ENCODE assay signal across 8 cellular contexts in genomic region chr22:45553333-45554039, GRCh38. TPM values are rescaled to one million over a fixed set of nuclear protein-coding genes. Genes with fewer than 3 reads are reported as not detected.
DNase-seq lines count a peak whose midpoint lies in the region; ATAC-seq and TF ChIP-seq lines count a peak whose summit lies in the region.

No MANE protein-coding gene starts in this region.

- peak overlapping the region; percentile 65 for H3K4me3 Mint-ChIP-seq in Calu3 (ENCODE audit: low read depth, unreplicated experiment)
- H3K4me3 Mint-ChIP-seq in activated naive CD8-positive, alpha-beta T cell treated with anti-CD3 and anti-CD28 coated beads for 36 hours: no peak overlapping the region

- TF ChIP-seq POLR2A in Peyer's patch (IDR thresholded peaks at IDR 0.05) (no peak), ovary (IDR thresholded peaks at IDR 0.05) (peak; percentile 31)

- no peak for TF ChIP-seq EP300 in ovary (IDR thresholded peaks at IDR 0.05)

- WGBS in ovary, 3 donors: 5 to 6% (median 5%) methylated on average over 23 of the region's 23 CpGs

- H3K4me1 ChIP-seq in Peyer's patch: peaks cover 0 to 42% (median 0%) of the 10 kb centered on the region in 4 donors
- H3K4me1 ChIP-seq in ovary (ENCODE audit: insufficient read depth): peaks cover 42% of the 10 kb centered on the region

- H3K4me1 Mint-ChIP-seq in Calu3 (ENCODE audit: low read depth, unreplicated experiment): peaks cover 27% of the 10 kb centered on the region
- H3K4me1 Mint-ChIP-seq in activated naive CD8-positive, alpha-beta T cell treated with anti-CD3 and anti-CD28 coated beads for 36 hours: peaks cover 2% of the 10 kb centered on the region

- no peak for ATAC-seq in HG03378 (IDR thresholded peaks at IDR 0.05; ENCODE audit: unreplicated experiment)

- CTCF ChIA-PET in Calu3 (lab: Charles Lee): interaction anchor here (0.6 to 1.5 kb wide), 5 partner anchors 9 to 112 kb away, joined by 3 to 6 read pairs (median 3); no protein-coding TSS in a partner anchor

- peak; percentile 87 for TF ChIP-seq CTCF in Calu3 (IDR thresholded peaks at IDR 0.05; ENCODE audit: unreplicated experiment)
- TF ChIP-seq CTCF in Peyer's patch (IDR thresholded peaks at IDR 0.05): peak; percentile 47 to 71 (median 68)
- TF ChIP-seq CTCF in ovary (IDR thresholded peaks at IDR 0.05): peak; percentile 88 to 99 (median 97)

- H3K9me3 Mint-ChIP-seq in Calu3 (ENCODE audit: low read depth, unreplicated experiment): peaks cover 3% of the 10 kb centered on the region
- H3K9me3 Mint-ChIP-seq in activated naive CD8-positive, alpha-beta T cell treated with anti-CD3 and anti-CD28 coated beads for 36 hours: no peaks in the 10 kb centered on the region

- H3K27ac ChIP-seq in Peyer's patch: peak overlapping the region; percentile 60 to 83 (median 74)
- H3K27ac ChIP-seq in ovary: peak overlapping the region; percentile 62 to 84

- H3K4me3 ChIP-seq in Peyer's patch: no peak overlapping the region
- no peak overlapping the region for H3K4me3 ChIP-seq in ovary

- no peaks in the 10 kb centered on the region for H3K36me3 ChIP-seq in Peyer's patch
- no peaks in the 10 kb centered on the region for H3K36me3 ChIP-seq in ovary

- no TSS peak for BruUV-seq in Calu3 (replicated peaks; lab: Mats Ljungman, UMichigan)

- H3K36me3 Mint-ChIP-seq in Calu3 (ENCODE audit: insufficient read depth, unreplicated experiment): peaks cover 5% of the 10 kb centered on the region
- no peaks in the 10 kb centered on the region for H3K36me3 Mint-ChIP-seq in activated naive CD8-positive, alpha-beta T cell treated with anti-CD3 and anti-CD28 coated beads for 36 hours

- H3K27me3 Mint-ChIP-seq in Calu3 (ENCODE audit: unreplicated experiment): no peaks in the 10 kb centered on the region
- H3K27me3 Mint-ChIP-seq in activated naive CD8-positive, alpha-beta T cell treated with anti-CD3 and anti-CD28 coated beads for 36 hours: peaks cover 10% of the 10 kb centered on the region

- H3K9me3 ChIP-seq in Peyer's patch (no peaks in the 10 kb centered on the region), ovary (no peaks in the 10 kb centered on the region)

- no peaks in the 10 kb centered on the region for H3K27me3 ChIP-seq in Peyer's patch
- no peaks in the 10 kb centered on the region for H3K27me3 ChIP-seq in ovary

- H3K27ac Mint-ChIP-seq in Calu3 (ENCODE audit: unreplicated experiment): peak overlapping the region; percentile 41
- H3K27ac Mint-ChIP-seq in activated naive CD8-positive, alpha-beta T cell treated with anti-CD3 and anti-CD28 coated beads for 36 hours: no peak overlapping the region

- DNase-seq in Calu3: peak; percentile 90
- peak; percentile 21 for DNase-seq in KG1 (lab: John Stamatoyannopoulos, UW)
- peak in 2 of 3 donors; percentile 78 for DNase-seq in Peyer's patch
- peak; percentile 58 for DNase-seq in activated naive CD8-positive, alpha-beta T cell treated with anti-CD3 and anti-CD28 coated beads for 36 hours
- DNase-seq in glomerular visceral epithelial cell (ENCODE audit: extremely low spot score): peak; percentile 67
- peak; percentile 87 to 94 (median 91) for DNase-seq in ovary
- DNase-seq in ureter (ENCODE audit: low spot score): peak; percentile 86

- intact Hi-C loops in Calu3 (cut with micrococcal nuclease; ENCODE audit: unreplicated experiment) (loop anchor here (1.0 to 5.0 kb wide), 2 partner anchors 112 to 286 kb away; no protein-coding TSS in a partner anchor), ovary (cut with DNase I) (loop anchor here (2.0 to 5.0 kb wide), 6 partner anchors 41 to 286 kb away; no protein-coding TSS in a partner anchor)

RNA-seq across cellular contexts. Expression of gene FBLN1, which starts 50.8 kb away (rescaled TPM):
- total RNA-seq in Calu3 (2022) (28.4 and 28.6 TPM in 2 replicates), Peyer's patch (100 to 1,000 TPM in 3 of 4 donors, 10 to 100 TPM in 1; 29.8 to 162 (median 136) TPM), ovary (100 to 1,000 TPM in 5 of 7 donors, 10 to 100 TPM in 2; 62.7 to 394 (median 189) TPM), ureter (286 TPM)
- total RNA-seq in activated naive CD8-positive, alpha-beta T cell treated with anti-CD3 and anti-CD28 coated beads for 36 hours: under 1 TPM; 0.30 to 0.37 TPM
- 100 to 1,000 TPM in 1 of 2 donors, 10 to 100 TPM in 1; 81.7 to 196 TPM for polyA plus RNA-seq in ovary

Comparison
In these comparisons a context has a peak if more than half of its experiments do, and no peak if none do; other contexts are left out.
1. DNase-seq: peak in every context shown above with its lines; median percentile 91 in ovary; 90 in Calu3; 86 in ureter; 78 in Peyer's patch; 67 in glomerular visceral epithelial cell; 58 in activated naive CD8-positive, alpha-beta T cell treated with anti-CD3 and anti-CD28 coated beads for 36 hours; 21 in KG1.
2. RNA of gene FBLN1, which starts 50.8 kb away (total RNA-seq): 286 TPM in ureter (single experiment), 62.7 to 394 TPM in ovary, 29.8 to 162 TPM in Peyer's patch and 28.4 to 28.6 TPM in Calu3; 0.30 to 0.37 TPM in activated naive CD8-positive, alpha-beta T cell treated with anti-CD3 and anti-CD28 coated beads for 36 hours; every median in the first group is over 10 times any median in the second.
3. Peak in every context shown above with its lines, with median percentiles within 50 percentile points of each other: CTCF ChIP-seq.